Comparison of ENCODE assay signal across 1 cellular context in the genomic region with DNA sequence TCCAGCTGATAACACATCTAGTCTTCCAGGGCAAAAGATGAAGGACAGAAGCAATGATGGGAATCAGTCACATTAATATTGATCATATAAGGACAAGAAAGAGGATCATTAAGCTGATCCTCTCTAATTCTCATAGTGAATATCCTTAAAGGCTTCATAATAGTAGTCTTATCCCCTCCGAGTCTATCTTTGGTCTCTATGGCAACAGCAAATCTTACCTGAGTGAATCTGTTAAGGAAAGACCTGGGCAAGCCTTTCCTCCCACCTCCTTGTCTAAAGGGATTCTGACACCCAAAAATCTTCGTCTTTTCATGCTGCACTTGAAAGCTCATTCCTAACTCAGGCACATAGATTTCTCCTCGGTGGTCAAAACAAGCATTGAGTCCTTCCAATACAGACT.
TF ChIP-seq lines count a peak whose summit lies in the region.

No MANE protein-coding gene starts in this region.

TF ChIP-seq in GM23338, 12 proteins besides CTCF, POLR2A, EP300 and RAD21 (continued from another document):
- TF ChIP-seq, protein P1, sequence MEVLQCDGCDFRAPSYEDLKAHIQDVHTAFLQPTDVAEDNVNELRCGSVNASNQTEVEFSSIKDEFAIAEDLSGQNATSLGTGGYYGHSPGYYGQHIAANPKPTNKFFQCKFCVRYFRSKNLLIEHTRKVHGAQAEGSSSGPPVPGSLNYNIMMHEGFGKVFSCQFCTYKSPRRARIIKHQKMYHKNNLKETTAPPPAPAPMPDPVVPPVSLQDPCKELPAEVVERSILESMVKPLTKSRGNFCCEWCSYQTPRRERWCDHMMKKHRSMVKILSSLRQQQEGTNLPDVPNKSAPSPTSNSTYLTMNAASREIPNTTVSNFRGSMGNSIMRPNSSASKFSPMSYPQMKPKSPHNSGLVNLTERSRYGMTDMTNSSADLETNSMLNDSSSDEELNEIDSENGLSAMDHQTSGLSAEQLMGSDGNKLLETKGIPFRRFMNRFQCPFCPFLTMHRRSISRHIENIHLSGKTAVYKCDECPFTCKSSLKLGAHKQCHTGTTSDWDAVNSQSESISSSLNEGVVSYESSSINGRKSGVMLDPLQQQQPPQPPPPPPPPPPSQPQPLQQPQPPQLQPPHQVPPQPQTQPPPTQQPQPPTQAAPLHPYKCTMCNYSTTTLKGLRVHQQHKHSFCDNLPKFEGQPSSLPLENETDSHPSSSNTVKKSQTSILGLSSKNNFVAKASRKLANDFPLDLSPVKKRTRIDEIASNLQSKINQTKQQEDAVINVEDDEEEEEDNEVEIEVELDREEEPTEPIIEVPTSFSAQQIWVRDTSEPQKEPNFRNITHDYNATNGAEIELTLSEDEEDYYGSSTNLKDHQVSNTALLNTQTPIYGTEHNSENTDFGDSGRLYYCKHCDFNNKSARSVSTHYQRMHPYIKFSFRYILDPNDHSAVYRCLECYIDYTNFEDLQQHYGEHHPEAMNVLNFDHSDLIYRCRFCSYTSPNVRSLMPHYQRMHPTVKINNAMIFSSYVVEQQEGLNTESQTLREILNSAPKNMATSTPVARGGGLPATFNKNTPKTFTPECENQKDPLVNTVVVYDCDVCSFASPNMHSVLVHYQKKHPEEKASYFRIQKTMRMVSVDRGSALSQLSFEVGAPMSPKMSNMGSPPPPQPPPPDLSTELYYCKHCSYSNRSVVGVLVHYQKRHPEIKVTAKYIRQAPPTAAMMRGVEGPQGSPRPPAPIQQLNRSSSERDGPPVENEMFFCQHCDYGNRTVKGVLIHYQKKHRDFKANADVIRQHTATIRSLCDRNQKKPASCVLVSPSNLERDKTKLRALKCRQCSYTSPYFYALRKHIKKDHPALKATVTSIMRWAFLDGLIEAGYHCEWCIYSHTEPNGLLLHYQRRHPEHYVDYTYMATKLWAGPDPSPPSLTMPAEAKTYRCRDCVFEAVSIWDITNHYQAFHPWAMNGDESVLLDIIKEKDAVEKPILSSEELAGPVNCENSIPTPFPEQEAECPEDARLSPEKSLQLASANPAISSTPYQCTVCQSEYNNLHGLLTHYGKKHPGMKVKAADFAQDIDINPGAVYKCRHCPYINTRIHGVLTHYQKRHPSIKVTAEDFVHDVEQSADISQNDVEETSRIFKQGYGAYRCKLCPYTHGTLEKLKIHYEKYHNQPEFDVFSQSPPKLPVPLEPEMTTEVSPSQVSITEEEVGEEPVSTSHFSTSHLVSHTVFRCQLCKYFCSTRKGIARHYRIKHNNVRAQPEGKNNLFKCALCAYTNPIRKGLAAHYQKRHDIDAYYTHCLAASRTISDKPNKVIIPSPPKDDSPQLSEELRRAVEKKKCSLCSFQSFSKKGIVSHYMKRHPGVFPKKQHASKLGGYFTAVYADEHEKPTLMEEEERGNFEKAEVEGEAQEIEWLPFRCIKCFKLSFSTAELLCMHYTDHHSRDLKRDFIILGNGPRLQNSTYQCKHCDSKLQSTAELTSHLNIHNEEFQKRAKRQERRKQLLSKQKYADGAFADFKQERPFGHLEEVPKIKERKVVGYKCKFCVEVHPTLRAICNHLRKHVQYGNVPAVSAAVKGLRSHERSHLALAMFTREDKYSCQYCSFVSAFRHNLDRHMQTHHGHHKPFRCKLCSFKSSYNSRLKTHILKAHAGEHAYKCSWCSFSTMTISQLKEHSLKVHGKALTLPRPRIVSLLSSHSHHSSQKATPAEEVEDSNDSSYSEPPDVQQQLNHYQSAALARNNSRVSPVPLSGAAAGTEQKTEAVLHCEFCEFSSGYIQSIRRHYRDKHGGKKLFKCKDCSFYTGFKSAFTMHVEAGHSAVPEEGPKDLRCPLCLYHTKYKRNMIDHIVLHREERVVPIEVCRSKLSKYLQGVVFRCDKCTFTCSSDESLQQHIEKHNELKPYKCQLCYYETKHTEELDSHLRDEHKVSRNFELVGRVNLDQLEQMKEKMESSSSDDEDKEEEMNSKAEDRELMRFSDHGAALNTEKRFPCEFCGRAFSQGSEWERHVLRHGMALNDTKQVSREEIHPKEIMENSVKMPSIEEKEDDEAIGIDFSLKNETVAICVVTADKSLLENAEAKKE (CRISPR knock-in tag; IDR thresholded peaks at IDR 0.05), result no peak
- TF ChIP-seq POLR2AphosphoS5 (IDR thresholded peaks at IDR 0.05; ENCODE audit: low read depth) (no peak), CREB1 (CRISPR knock-in tag; IDR thresholded peaks at IDR 0.05; ENCODE audit: low read depth) (no peak), NANOG (IDR thresholded peaks at IDR 0.05; ENCODE audit: borderline replicate concordance) (no peak)
- TF ChIP-seq, protein P2, sequence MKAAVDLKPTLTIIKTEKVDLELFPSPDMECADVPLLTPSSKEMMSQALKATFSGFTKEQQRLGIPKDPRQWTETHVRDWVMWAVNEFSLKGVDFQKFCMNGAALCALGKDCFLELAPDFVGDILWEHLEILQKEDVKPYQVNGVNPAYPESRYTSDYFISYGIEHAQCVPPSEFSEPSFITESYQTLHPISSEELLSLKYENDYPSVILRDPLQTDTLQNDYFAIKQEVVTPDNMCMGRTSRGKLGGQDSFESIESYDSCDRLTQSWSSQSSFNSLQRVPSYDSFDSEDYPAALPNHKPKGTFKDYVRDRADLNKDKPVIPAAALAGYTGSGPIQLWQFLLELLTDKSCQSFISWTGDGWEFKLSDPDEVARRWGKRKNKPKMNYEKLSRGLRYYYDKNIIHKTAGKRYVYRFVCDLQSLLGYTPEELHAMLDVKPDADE (IDR thresholded peaks at IDR 0.05), result no peak
- TF ChIP-seq, protein P3, sequence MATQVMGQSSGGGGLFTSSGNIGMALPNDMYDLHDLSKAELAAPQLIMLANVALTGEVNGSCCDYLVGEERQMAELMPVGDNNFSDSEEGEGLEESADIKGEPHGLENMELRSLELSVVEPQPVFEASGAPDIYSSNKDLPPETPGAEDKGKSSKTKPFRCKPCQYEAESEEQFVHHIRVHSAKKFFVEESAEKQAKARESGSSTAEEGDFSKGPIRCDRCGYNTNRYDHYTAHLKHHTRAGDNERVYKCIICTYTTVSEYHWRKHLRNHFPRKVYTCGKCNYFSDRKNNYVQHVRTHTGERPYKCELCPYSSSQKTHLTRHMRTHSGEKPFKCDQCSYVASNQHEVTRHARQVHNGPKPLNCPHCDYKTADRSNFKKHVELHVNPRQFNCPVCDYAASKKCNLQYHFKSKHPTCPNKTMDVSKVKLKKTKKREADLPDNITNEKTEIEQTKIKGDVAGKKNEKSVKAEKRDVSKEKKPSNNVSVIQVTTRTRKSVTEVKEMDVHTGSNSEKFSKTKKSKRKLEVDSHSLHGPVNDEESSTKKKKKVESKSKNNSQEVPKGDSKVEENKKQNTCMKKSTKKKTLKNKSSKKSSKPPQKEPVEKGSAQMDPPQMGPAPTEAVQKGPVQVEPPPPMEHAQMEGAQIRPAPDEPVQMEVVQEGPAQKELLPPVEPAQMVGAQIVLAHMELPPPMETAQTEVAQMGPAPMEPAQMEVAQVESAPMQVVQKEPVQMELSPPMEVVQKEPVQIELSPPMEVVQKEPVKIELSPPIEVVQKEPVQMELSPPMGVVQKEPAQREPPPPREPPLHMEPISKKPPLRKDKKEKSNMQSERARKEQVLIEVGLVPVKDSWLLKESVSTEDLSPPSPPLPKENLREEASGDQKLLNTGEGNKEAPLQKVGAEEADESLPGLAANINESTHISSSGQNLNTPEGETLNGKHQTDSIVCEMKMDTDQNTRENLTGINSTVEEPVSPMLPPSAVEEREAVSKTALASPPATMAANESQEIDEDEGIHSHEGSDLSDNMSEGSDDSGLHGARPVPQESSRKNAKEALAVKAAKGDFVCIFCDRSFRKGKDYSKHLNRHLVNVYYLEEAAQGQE (IDR thresholded peaks at IDR 0.05; ENCODE audit: unreplicated experiment), result no peak
